In the genomic region with DNA sequence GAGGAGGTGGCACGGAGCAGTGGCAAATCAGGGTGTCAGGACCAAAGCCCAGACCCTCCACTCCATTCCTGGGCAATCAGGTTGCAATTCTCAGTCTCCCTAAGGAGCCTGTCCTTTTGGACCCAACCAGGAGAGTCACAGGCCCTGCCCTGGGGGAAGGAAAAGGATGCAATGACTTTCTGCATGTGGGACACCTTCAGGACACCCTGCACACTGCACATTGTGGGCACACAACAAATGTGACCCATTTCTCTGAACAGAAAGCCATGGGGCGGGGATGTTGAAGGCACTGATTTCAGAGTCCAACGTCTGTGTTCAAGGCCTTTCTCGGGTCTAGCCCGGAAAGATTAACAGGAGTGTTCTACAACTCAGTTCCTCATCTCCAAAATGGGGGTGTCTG, we compare ENCODE assay signal across 28 cellular contexts.
DNase-seq lines count a peak whose midpoint lies in the region; TF ChIP-seq lines count a peak whose summit lies in the region.
"Had no signal": no experiment of that assay in that cellular context is flagged by ENCODE, and none has a peak within 500 bp of the region (broad histone marks: within the 10 kb centered on the region; RNA-seq: fewer than 3 reads in every experiment).

No MANE protein-coding gene starts in this region.

- H3K27ac ChIP-seq in endodermal cell (ENCODE audit: low read depth, low read length), result no peak overlapping the region
- peak overlapping the region; percentile 54 to 86 (median 74) for H3K27ac ChIP-seq in stomach
- H3K27ac ChIP-seq: coronary artery, KMS-11, pancreas, right atrium auricular region, thyroid gland had no signal

- no peak for TF ChIP-seq POLR2A in stomach (IDR thresholded peaks at IDR 0.05)

- H3K9ac ChIP-seq in endodermal cell (ENCODE audit: extremely low read depth, low read length, poor library complexity, severe bottlenecking), result no peak overlapping the region
- H3K9ac ChIP-seq: KMS-11 had no signal

- H3K36me3 Mint-ChIP-seq in endodermal cell (ENCODE audit: low read depth), result no peaks in the 10 kb centered on the region
- H3K36me3 Mint-ChIP-seq: activated naive CD8-positive, alpha-beta T cell treated with anti-CD3 and anti-CD28 coated beads, Interleukin-2, amount 10 ng/mL, durations not matched to agents 7 days and 5 days; CD8-positive, alpha-beta T cell; natural killer cell treated with Interleukin-12 subunit alpha and Interleukin-12 subunit beta and Interleukin-15 and Interleukin-18, amount 100 ng/mL, for 72 hours; WTC11 had no signal

- H3K4me1 Mint-ChIP-seq in endodermal cell, result no peaks in the 10 kb centered on the region
- H3K4me1 Mint-ChIP-seq: activated naive CD8-positive, alpha-beta T cell treated with anti-CD3 and anti-CD28 coated beads, Interleukin-2, amount 10 ng/mL, durations not matched to agents 7 days and 5 days; activated T-helper 17 cell treated with anti-CD3 and anti-CD28 coated beads, Interleukin-2, amount 50 U/mL, for 72 hours had no signal

- intact Hi-C loops in stomach (cut with DNase I; ENCODE audit: low total_unique reads), result no loop called here

- H3K4me3 ChIP-seq in GM12864 (ENCODE audit: low read depth, low read length) (no peak overlapping the region), endodermal cell (ENCODE audit: low read length) (no peak overlapping the region), stomach (no peak overlapping the region)
- H3K4me3 ChIP-seq: coronary artery, pancreas, right atrium auricular region, thyroid gland had no signal

- no peak for TF ChIP-seq EP300 in stomach (IDR thresholded peaks at IDR 0.05)

- H3K4me1 ChIP-seq in endodermal cell (ENCODE audit: control insufficient read depth, insufficient read depth, low read length) (no peaks in the 10 kb centered on the region), stomach (peaks cover 0 to 6% (median 3%) of the 10 kb centered on the region in 4 donors)
- H3K4me1 ChIP-seq: thyroid gland had no signal

- TF ChIP-seq CTCF in GM12864 (IDR thresholded peaks at IDR 0.05; ENCODE audit: low read depth, low read length, missing control alignments) (peak; percentile 7), endodermal cell (conservative IDR thresholded peaks at IDR 0.05) (peak; percentile 35), stomach (IDR thresholded peaks at IDR 0.05) (no peak)

- DNase-seq in GM12864 (ENCODE audit: low read depth) (no peak), NAMALWA (ENCODE audit: low spot score) (peak; percentile 15), endodermal cell (no peak), stomach (peak; percentile 21), amygdala (lab: John Stamatoyannopoulos, UW) (no peak), NCI-H510A treated with DMSO at 0.1 percent for 48 hours (lab: John Stamatoyannopoulos, UW) (no peak), middle frontal gyrus (ENCODE audit: extremely low spot score, low spot score) (no peak)
- DNase-seq: activated naive CD8-positive, alpha-beta T cell treated with anti-CD3 and anti-CD28 coated beads, Interleukin-2, amount 10 ng/mL, durations not matched to agents 7 days and 5 days; AML-193; CD8-positive, alpha-beta T cell; GDM1; H7; left ventricle myocardium superior; midbrain; NCI-H1436 treated with DMSO at 0.1 percent for 48 hours; NCI-H2107; NCI-H446 treated with DMSO at 0.1 percent for 48 hours; T-helper 9 cell; thyroid gland had no signal

- peaks cover 45% of the 10 kb centered on the region for H3K27me3 Mint-ChIP-seq in endodermal cell (ENCODE audit: insufficient read depth)

- H3K27ac Mint-ChIP-seq in endodermal cell, result no peak overlapping the region
- H3K27ac Mint-ChIP-seq: activated naive CD8-positive, alpha-beta T cell treated with anti-CD3 and anti-CD28 coated beads, Interleukin-2, amount 10 ng/mL, durations not matched to agents 7 days and 5 days; activated T-helper 17 cell treated with anti-CD3 and anti-CD28 coated beads, Interleukin-2, amount 50 U/mL, for 72 hours; CD8-positive, alpha-beta T cell; natural killer cell treated with Interleukin-12 subunit alpha and Interleukin-12 subunit beta and Interleukin-15 and Interleukin-18, amount 100 ng/mL, for 72 hours; stimulated activated naive CD8-positive, alpha-beta T cell treated with anti-CD3 and anti-CD28 coated beads, Interleukin-15, Interleukin-2, amounts not matched to agents 100 ng/mL and 50 ng/mL, for 24 hours; WTC11 had no signal

- H3K36me3 ChIP-seq in endodermal cell (ENCODE audit: control insufficient read depth, insufficient read depth, low read length), result no peaks in the 10 kb centered on the region
- no peaks in the 10 kb centered on the region for H3K36me3 ChIP-seq in stomach
- H3K36me3 ChIP-seq: esophagus muscularis mucosa, pancreas, right atrium auricular region, thyroid gland had no signal

- no peak overlapping the region for H3K4me3 Mint-ChIP-seq in endodermal cell
- H3K4me3 Mint-ChIP-seq: activated naive CD8-positive, alpha-beta T cell treated with anti-CD3 and anti-CD28 coated beads, Interleukin-2, amount 10 ng/mL, durations not matched to agents 7 days and 5 days; activated T-helper 17 cell treated with anti-CD3 and anti-CD28 coated beads, Interleukin-2, amount 50 U/mL, for 72 hours; CD8-positive, alpha-beta T cell; natural killer cell treated with Interleukin-12 subunit alpha and Interleukin-12 subunit beta and Interleukin-15 and Interleukin-18, amount 100 ng/mL, for 72 hours; stimulated activated naive CD8-positive, alpha-beta T cell treated with anti-CD3 and anti-CD28 coated beads, Interleukin-15, Interleukin-2, amounts not matched to agents 100 ng/mL and 50 ng/mL, for 24 hours; WTC11 had no signal

- no peaks in the 10 kb centered on the region for H3K9me3 Mint-ChIP-seq in endodermal cell
- H3K9me3 Mint-ChIP-seq: activated naive CD8-positive, alpha-beta T cell treated with anti-CD3 and anti-CD28 coated beads, Interleukin-2, amount 10 ng/mL, durations not matched to agents 7 days and 5 days; activated T-helper 17 cell treated with anti-CD3 and anti-CD28 coated beads, Interleukin-2, amount 50 U/mL, for 72 hours; CD8-positive, alpha-beta T cell; natural killer cell treated with Interleukin-12 subunit alpha and Interleukin-12 subunit beta and Interleukin-15 and Interleukin-18, amount 100 ng/mL, for 72 hours; stimulated activated naive CD8-positive, alpha-beta T cell treated with anti-CD3 and anti-CD28 coated beads, Interleukin-15, Interleukin-2, amounts not matched to agents 100 ng/mL and 50 ng/mL, for 24 hours; WTC11 had no signal

- H3K9me3 ChIP-seq in endodermal cell (ENCODE audit: control insufficient read depth, low read length) (no peaks in the 10 kb centered on the region), stomach (no peaks in the 10 kb centered on the region)
- H3K9me3 ChIP-seq: esophagus muscularis mucosa, pancreas, right atrium auricular region, thyroid gland had no signal

- WGBS in endodermal cell (ENCODE audit: insufficient coverage in 1 of 2, insufficient read length in 1 of 2), 2 experiments, result 91% methylated on average over 4 to 5 of the region's 5 CpGs
- WGBS in stomach, 5 donors, result 80 to 86% (median 86%) methylated on average over 5 of the region's 5 CpGs

- H3K27me3 ChIP-seq in endodermal cell (ENCODE audit: control insufficient read depth, insufficient read depth, low read length, poor library complexity, severe bottlenecking) (peaks cover 58% of the 10 kb centered on the region), stomach (peaks cover 0 to 29% (median 0%) of the 10 kb centered on the region in 3 donors)
- H3K27me3 ChIP-seq: esophagus muscularis mucosa, pancreas, right atrium auricular region, thyroid gland had no signal

Comparison
In these comparisons a context has a peak if more than half of its experiments do, and no peak if none do; other contexts are left out.
1. DNase-seq: peak in NAMALWA (single experiment) and stomach (single experiment); none in GM12864 (single experiment), endodermal cell (single experiment), amygdala (0 of 56), NCI-H510A treated with DMSO at 0.1 percent for 48 hours (single experiment) and middle frontal gyrus (single experiment).
2. CTCF ChIP-seq: peak in GM12864 (single experiment) and endodermal cell (single experiment); none in stomach (0 of 7).